Comparison of ENCODE assay signal across 8 cellular contexts in the genomic region with DNA sequence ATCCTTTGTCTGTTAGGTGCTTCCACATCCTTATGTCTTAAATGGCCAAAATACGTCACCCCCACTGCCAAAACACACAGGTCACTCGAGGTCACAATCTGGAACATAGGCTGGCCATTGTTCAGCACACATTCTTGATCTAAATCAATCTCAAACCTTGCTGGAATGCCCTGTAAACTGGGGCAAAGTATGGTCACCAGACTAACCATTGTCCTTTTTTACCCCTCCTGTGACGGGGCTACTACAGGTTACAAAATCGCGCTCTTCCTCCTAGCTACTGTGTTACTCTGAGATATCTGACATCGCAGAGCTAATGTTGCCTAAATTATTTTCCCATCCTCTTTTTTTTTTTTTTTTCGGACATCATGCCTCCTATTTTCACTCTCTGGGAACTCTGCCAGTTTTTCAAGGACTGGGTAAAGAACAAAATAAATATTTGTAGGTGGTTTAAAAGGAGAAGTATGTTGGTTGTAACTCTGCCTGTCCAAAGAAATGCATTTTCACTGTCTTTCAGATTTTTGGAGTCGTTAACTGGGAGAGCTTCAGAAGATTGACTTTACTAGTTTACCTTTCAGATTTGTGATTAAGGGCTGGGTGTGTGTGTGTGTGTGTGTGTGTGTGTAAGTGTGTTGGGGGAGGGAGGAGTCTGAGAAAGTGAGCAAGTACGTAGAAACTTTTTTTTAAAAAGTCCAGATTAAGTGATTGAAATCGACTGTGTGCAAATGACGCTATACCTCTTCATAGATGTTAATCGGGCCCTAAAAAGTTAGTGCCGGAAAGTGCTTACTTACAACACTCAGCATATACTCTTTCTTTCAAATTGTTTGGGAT. TPM values are rescaled to one million over a fixed set of nuclear protein-coding genes. Genes with fewer than 3 reads are reported as not detected.
DNase-seq lines count a peak whose midpoint lies in the region; ATAC-seq, FAIRE-seq and TF ChIP-seq lines count a peak whose summit lies in the region.

No MANE protein-coding gene starts in this region.

- H3K36me3 Mint-ChIP-seq in activated naive CD4-positive, alpha-beta T cell treated with anti-CD3 and anti-CD28 coated beads, Interleukin-2, amount 50 U/mL, for 24 hours, result no peaks in the 10 kb centered on the region
- H3K36me3 Mint-ChIP-seq in activated naive CD4-positive, alpha-beta T cell treated with anti-CD3 and anti-CD28 coated beads, Interleukin-2, amount 50 U/mL, for 72 hours, result peaks cover 4 to 15% of the 10 kb centered on the region in 2 donors

- H3K4me3 Mint-ChIP-seq in activated naive CD4-positive, alpha-beta T cell treated with anti-CD3 and anti-CD28 coated beads, Interleukin-2, amount 50 U/mL, for 24 hours, result peak overlapping the region; percentile 79

- WGBS in mesodermal cell (ENCODE audit: insufficient coverage in 2 of 2), 2 experiments, result 62 to 75% methylated on average over 7 to 8 of the region's 13 CpGs

- TF ChIP-seq CTCF in colonic mucosa (IDR thresholded peaks at IDR 0.05), result no peak

- H3K9me3 ChIP-seq in colonic mucosa (no peaks in the 10 kb centered on the region), mesodermal cell (ENCODE audit: control insufficient read depth, low read length) (no peaks in the 10 kb centered on the region)

- peaks cover 26% of the 10 kb centered on the region for H3K4me1 Mint-ChIP-seq in activated naive CD4-positive, alpha-beta T cell treated with anti-CD3 and anti-CD28 coated beads, Interleukin-2, amount 50 U/mL, for 24 hours

- H3K4me1 ChIP-seq in colonic mucosa (no peaks in the 10 kb centered on the region), mesodermal cell (ENCODE audit: control insufficient read depth, insufficient read depth, low read length, poor library complexity, severe bottlenecking) (peaks cover 12% of the 10 kb centered on the region)

- H3K36me3 ChIP-seq in colonic mucosa, result no peaks in the 10 kb centered on the region
- no peaks in the 10 kb centered on the region for H3K36me3 ChIP-seq in mesodermal cell (ENCODE audit: control insufficient read depth, insufficient read depth, low read length)

- H3K9me3 Mint-ChIP-seq in activated naive CD4-positive, alpha-beta T cell treated with anti-CD3 and anti-CD28 coated beads, Interleukin-2, amount 50 U/mL, for 24 hours, result peaks cover 6% of the 10 kb centered on the region
- H3K9me3 Mint-ChIP-seq in activated naive CD4-positive, alpha-beta T cell treated with anti-CD3 and anti-CD28 coated beads, Interleukin-2, amount 50 U/mL, for 72 hours, result peaks cover 3 to 16% of the 10 kb centered on the region in 2 donors

- intact Hi-C loops in colonic mucosa (cut with DNase I), result no loop called here

- H3K27me3 Mint-ChIP-seq in activated naive CD4-positive, alpha-beta T cell treated with anti-CD3 and anti-CD28 coated beads, Interleukin-2, amount 50 U/mL, for 24 hours, result peaks cover 36% of the 10 kb centered on the region

- ATAC-seq in activated naive CD4-positive, alpha-beta T cell treated with anti-CD3 and anti-CD28 coated beads, Interleukin-2, amount 50 U/mL, for 72 hours, result no peak
- no peak for ATAC-seq in GM18873 (IDR thresholded peaks at IDR 0.05; ENCODE audit: low FRiP score, unreplicated experiment)
- ATAC-seq in HG02588 (IDR thresholded peaks at IDR 0.05; ENCODE audit: unreplicated experiment), result no peak

- H3K27me3 ChIP-seq in colonic mucosa, result no peaks in the 10 kb centered on the region

- H3K4me3 ChIP-seq in colonic mucosa (peak overlapping the region; percentile 43), mesodermal cell (ENCODE audit: extremely low read depth, insufficient read depth, low read length, poor library complexity, severe bottlenecking) (peak overlapping the region; percentile 43)

- peak overlapping the region; percentile 37 for H3K27ac Mint-ChIP-seq in activated naive CD4-positive, alpha-beta T cell treated with anti-CD3 and anti-CD28 coated beads, Interleukin-2, amount 50 U/mL, for 24 hours
- no peak overlapping the region for H3K27ac Mint-ChIP-seq in activated naive CD4-positive, alpha-beta T cell treated with anti-CD3 and anti-CD28 coated beads, Interleukin-2, amount 50 U/mL, for 72 hours

- H3K9ac ChIP-seq in colonic mucosa (ENCODE audit: low read depth in 2 of 2, low read length in 2 of 2), result peak overlapping the region in 1 of 2 donors; percentile 79

- H3K27ac ChIP-seq in colonic mucosa, result peak overlapping the region; percentile 65
- peak overlapping the region; percentile 96 for H3K27ac ChIP-seq in mesodermal cell (ENCODE audit: low read depth, low read length, severe bottlenecking)

- DNase-seq in activated naive CD4-positive, alpha-beta T cell treated with anti-CD3 and anti-CD28 coated beads, Interleukin-2, amount 50 U/mL, for 72 hours (ENCODE audit: low spot score in 2 of 2), result no peak
- peak; percentile 40 for DNase-seq in colonic mucosa
- peak; percentile 38 for DNase-seq in urothelium cell line (ENCODE audit: low spot score)
- DNase-seq in AML-193 (lab: John Stamatoyannopoulos, UW), result no peak

- peak; percentile 50 for FAIRE-seq in urothelium cell line (lab: Jason Lieb, UNC)

RNA-seq across cellular contexts. Expression of a gene that starts 0.9 kb away (rescaled TPM):
- 1 to 10 TPM in 1 of 2 donors, under 1 TPM in 1; 0.43 to 3.9 TPM for total RNA-seq in activated naive CD4-positive, alpha-beta T cell treated with anti-CD3 and anti-CD28 coated beads, Interleukin-2, amount 50 U/mL, for 72 hours
- total RNA-seq in colonic mucosa, result 10 to 100 TPM; 34.2 to 61.2 TPM
- 8.4 TPM for polyA plus RNA-seq in mesodermal cell (2013, experiment 1 of 2)
- 7.4 TPM for polyA plus RNA-seq in mesodermal cell (2013, experiment 2 of 2)

Comparison
In these comparisons a context has a peak if more than half of its experiments do, and no peak if none do; other contexts are left out.
1. DNase-seq: peak in colonic mucosa (single experiment) and urothelium cell line (single experiment); none in activated naive CD4-positive, alpha-beta T cell treated with anti-CD3 and anti-CD28 coated beads, Interleukin-2, amount 50 U/mL, for 72 hours (0 of 2) and AML-193 (0 of 2).
2. RNA of a gene that starts 0.9 kb away (total RNA-seq): 34.2 to 61.2 TPM in colonic mucosa; 0.43 to 3.9 TPM in activated naive CD4-positive, alpha-beta T cell treated with anti-CD3 and anti-CD28 coated beads, Interleukin-2, amount 50 U/mL, for 72 hours; every median in the first group is over 4 times any median in the second.